ENCODE assay signal across 1 cellular context in genomic region chr14:75090353-75090752, GRCh38.
TF ChIP-seq lines count a peak whose summit lies in the region.

No MANE protein-coding gene starts in this region.

TF ChIP-seq in IMR-90, 13 proteins besides CTCF, POLR2A, EP300 and RAD21:
- TF ChIP-seq ELK1 (IDR thresholded peaks at IDR 0.05; ENCODE audit: borderline replicate concordance, low read depth, low read length) (no peak), NFE2L2 (IDR thresholded peaks at IDR 0.05; ENCODE audit: low read depth, low read length) (peak; percentile 56; the same call in 1 of the 2 replicates)
